In the genomic region with DNA sequence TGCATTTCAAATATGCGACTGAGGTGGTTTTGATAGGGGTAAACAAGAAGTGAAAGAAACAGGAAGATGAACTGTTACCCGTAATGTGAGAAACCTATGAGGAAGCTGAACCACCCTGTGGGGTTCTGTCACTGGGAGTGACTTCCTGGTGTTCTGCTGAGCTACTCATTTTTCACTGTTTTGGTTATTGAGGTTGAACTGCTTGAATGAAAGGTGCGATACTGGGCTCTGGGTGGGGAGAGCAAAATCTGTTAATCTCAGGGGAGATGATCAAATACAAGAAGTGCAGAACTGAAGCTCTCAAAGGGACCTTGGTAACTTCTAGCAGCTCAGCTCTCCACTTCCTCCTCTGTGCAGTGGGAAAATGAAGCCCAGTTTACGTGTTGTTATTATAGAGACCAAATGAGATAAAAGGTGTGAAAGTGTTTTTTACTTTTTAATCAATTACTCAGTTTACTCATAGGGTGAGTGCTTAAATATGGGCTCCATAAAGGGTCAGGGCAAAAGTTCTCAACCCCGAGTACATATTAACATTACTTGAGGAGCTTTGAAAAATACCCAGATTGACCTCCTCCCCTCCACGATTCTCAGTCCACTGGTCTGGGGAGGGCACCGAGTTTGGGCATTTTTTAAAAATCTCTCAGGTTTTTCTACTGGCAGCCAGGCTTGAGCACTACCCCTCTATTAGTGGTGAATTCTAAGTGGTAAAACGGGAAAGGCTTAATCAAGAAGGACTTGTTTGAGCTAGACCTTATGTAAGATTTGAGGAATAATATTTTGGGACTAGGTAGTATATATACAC, we compare ENCODE assay signal across 8 cellular contexts.
DNase-seq lines count a peak whose midpoint lies in the region; ATAC-seq and TF ChIP-seq lines count a peak whose summit lies in the region.

No MANE protein-coding gene starts in this region.

- peak; percentile 70 for DNase-seq in GF-D8 (lab: John Stamatoyannopoulos, UW)
- peak; percentile 43 to 45 for DNase-seq in activated CD4-positive, alpha-beta T cell treated with anti-CD3 and anti-CD28 coated beads, Interleukin-2, amount 50 U/mL, for 4 hours
- DNase-seq in left ventricle myocardium superior, result no peak
- peak; percentile 80 for DNase-seq in stimulated activated naive B cell treated with anti-CD40 and anti-IgM and Interleukin-4, amounts not matched to agents 10 μg/mL and 1 μg/mL and 100 μg/mL, for 72 hours
- DNase-seq in psoas muscle, result no peak
- no peak for DNase-seq in HuH-7.5 (ENCODE audit: low spot score)

- peak; percentile 78 for ATAC-seq in GM21515 (IDR thresholded peaks at IDR 0.05; ENCODE audit: unreplicated experiment)
- peak; percentile 71 for ATAC-seq in left ventricle myocardium superior
- peak; percentile 96 to 99 for ATAC-seq in stimulated activated naive B cell treated with anti-CD40 and anti-IgM and Interleukin-4, amounts not matched to agents 10 μg/mL and 1 μg/mL and 100 μg/mL, for 72 hours (replicated peaks)
- ATAC-seq in psoas muscle, result no peak

- H3K27me3 Mint-ChIP-seq in IgD-negative memory B cell, result no peaks in the 10 kb centered on the region
- no peaks in the 10 kb centered on the region for H3K27me3 Mint-ChIP-seq in stimulated activated naive B cell treated with anti-CD40 and anti-IgM and Interleukin-4, amounts not matched to agents 10 μg/mL and 1 μg/mL and 100 μg/mL, for 72 hours

- H3K4me1 Mint-ChIP-seq in IgD-negative memory B cell, result peaks cover 34 to 81% (median 60%) of the 10 kb centered on the region in 3 donors
- H3K4me1 Mint-ChIP-seq in stimulated activated naive B cell treated with anti-CD40 and anti-IgM and Interleukin-4, amounts not matched to agents 10 μg/mL and 1 μg/mL and 100 μg/mL, for 72 hours, result peaks cover 51 to 89% of the 10 kb centered on the region in 2 donors

- WGBS in psoas muscle, 3 donors, result 64 to 70% (median 69%) methylated on average over 8 of the region's 8 CpGs

- H3K9me3 Mint-ChIP-seq in IgD-negative memory B cell, result peaks cover 0 to 5% (median 0%) of the 10 kb centered on the region in 3 donors
- H3K9me3 Mint-ChIP-seq in stimulated activated naive B cell treated with anti-CD40 and anti-IgM and Interleukin-4, amounts not matched to agents 10 μg/mL and 1 μg/mL and 100 μg/mL, for 72 hours, result peaks cover 0 to 9% of the 10 kb centered on the region in 2 donors

- H3K4me1 ChIP-seq in psoas muscle, result no peaks in the 10 kb centered on the region

- H3K4me3 ChIP-seq in psoas muscle, result no peak overlapping the region

- no peaks in the 10 kb centered on the region for H3K27me3 ChIP-seq in psoas muscle (ENCODE audit: insufficient read depth in 3 of 3, low read length in 2 of 3)

- no peaks in the 10 kb centered on the region for H3K36me3 ChIP-seq in psoas muscle (ENCODE audit: insufficient read depth in 1 of 2, low read depth in 1 of 2)

- H3K9me3 ChIP-seq in psoas muscle, result no peaks in the 10 kb centered on the region

- H3K4me3 Mint-ChIP-seq in IgD-negative memory B cell, result peak overlapping the region; percentile 34 to 72 (median 58)
- H3K4me3 Mint-ChIP-seq in stimulated activated naive B cell treated with anti-CD40 and anti-IgM and Interleukin-4, amounts not matched to agents 10 μg/mL and 1 μg/mL and 100 μg/mL, for 72 hours, result peak overlapping the region; percentile 1 to 34

- no peak overlapping the region for H3K27ac ChIP-seq in psoas muscle

- intact Hi-C loops in left ventricle myocardium superior (cut with micrococcal nuclease), result no loop called here
- intact Hi-C loops in psoas muscle (cut with DNase I), result no loop called here

- no peak for TF ChIP-seq CTCF in psoas muscle (IDR thresholded peaks at IDR 0.05)

- peak overlapping the region; percentile 44 to 95 (median 86) for H3K27ac Mint-ChIP-seq in IgD-negative memory B cell
- peak overlapping the region; percentile 89 for H3K27ac Mint-ChIP-seq in stimulated activated naive B cell treated with anti-CD40 and anti-IgM and Interleukin-4, amounts not matched to agents 10 μg/mL and 1 μg/mL and 100 μg/mL, for 72 hours

- H3K36me3 Mint-ChIP-seq in IgD-negative memory B cell, result no peaks in the 10 kb centered on the region
- peaks cover 0 to 5% of the 10 kb centered on the region in 2 donors for H3K36me3 Mint-ChIP-seq in stimulated activated naive B cell treated with anti-CD40 and anti-IgM and Interleukin-4, amounts not matched to agents 10 μg/mL and 1 μg/mL and 100 μg/mL, for 72 hours

Comparison
In these comparisons a context has a peak if more than half of its experiments do, and no peak if none do; other contexts are left out.
1. DNase-seq: peak in GF-D8 (single experiment), activated CD4-positive, alpha-beta T cell treated with anti-CD3 and anti-CD28 coated beads, Interleukin-2, amount 50 U/mL, for 4 hours (2 of 2) and stimulated activated naive B cell treated with anti-CD40 and anti-IgM and Interleukin-4, amounts not matched to agents 10 μg/mL and 1 μg/mL and 100 μg/mL, for 72 hours (single experiment); none in left ventricle myocardium superior (single experiment), psoas muscle (0 of 2) and HuH-7.5 (single experiment).
2. ATAC-seq: peak in GM21515 (single experiment), left ventricle myocardium superior (single experiment) and stimulated activated naive B cell treated with anti-CD40 and anti-IgM and Interleukin-4, amounts not matched to agents 10 μg/mL and 1 μg/mL and 100 μg/mL, for 72 hours (2 of 2); none in psoas muscle (0 of 4).